In genomic region chr16:30011505-30012480, GRCh38 we compare ENCODE assay signal across 8 cellular contexts. TPM values are rescaled to one million over a fixed set of nuclear protein-coding genes. Genes with fewer than 3 reads are reported as not detected.
DNase-seq lines count a peak whose midpoint lies in the region; ATAC-seq and TF ChIP-seq lines count a peak whose summit lies in the region.

No MANE protein-coding gene starts in this region.

- H3K27me3 ChIP-seq in iPS-18a (ENCODE audit: control insufficient read depth, insufficient read depth, low read length), result peaks cover 25% of the 10 kb centered on the region
- peaks cover 40% of the 10 kb centered on the region for H3K27me3 ChIP-seq in suprapubic skin

- POLR2A ChIA-PET in activated B cell treated with CpG ODN at 0.5 μM for 24 hours (lab: Charles Lee), result interaction anchor here (0.5 to 0.6 kb wide), 3 partner anchors 10 to 1038 kb away, joined by 3 to 4 read pairs (median 3); no protein-coding TSS in a partner anchor

- H3K4me3 ChIP-seq in iPS-18a (ENCODE audit: low read length), result peak overlapping the region; percentile 74
- peak overlapping the region; percentile 58 for H3K4me3 ChIP-seq in suprapubic skin

- no peaks in the 10 kb centered on the region for H3K9me3 Mint-ChIP-seq in activated T-cell treated with anti-CD3 and anti-CD28 coated beads, Interleukin-2, amount 50 U/mL, for 72 hours
- no peaks in the 10 kb centered on the region for H3K9me3 Mint-ChIP-seq in activated B cell treated with CpG ODN at 0.5 μM for 24 hours

- TF ChIP-seq EP300 in suprapubic skin (IDR thresholded peaks at IDR 0.05), result no peak

- CTCF ChIA-PET in activated B cell treated with CpG ODN at 0.5 μM for 24 hours (lab: Charles Lee), result no interaction called here

- no peak for TF ChIP-seq CTCF in activated B cell treated with CpG ODN at 0.5 μM for 24 hours (IDR thresholded peaks at IDR 0.05)
- no peak for TF ChIP-seq CTCF in suprapubic skin (IDR thresholded peaks at IDR 0.05)

- intact Hi-C loops in activated B cell treated with CpG ODN at 0.5 μM for 24 hours (cut with micrococcal nuclease), result no loop called here

- no peak for TF ChIP-seq POLR2A in suprapubic skin (IDR thresholded peaks at IDR 0.05)

- ATAC-seq in activated T-cell treated with anti-CD3 and anti-CD28 coated beads, Interleukin-2, amount 50 U/mL, for 72 hours (replicated peaks in 1 of 2), result peak in 1 of 2 donors; percentile 14
- no peak for ATAC-seq in activated B cell treated with CpG ODN at 0.5 μM for 24 hours (ENCODE audit: low read depth)

- H3K27me3 Mint-ChIP-seq in activated T-cell treated with anti-CD3 and anti-CD28 coated beads, Interleukin-2, amount 50 U/mL, for 72 hours (ENCODE audit: low read depth), result peaks cover 7% of the 10 kb centered on the region
- peaks cover 22% of the 10 kb centered on the region for H3K27me3 Mint-ChIP-seq in activated B cell treated with CpG ODN at 0.5 μM for 24 hours

- H3K36me3 Mint-ChIP-seq in activated T-cell treated with anti-CD3 and anti-CD28 coated beads, Interleukin-2, amount 50 U/mL, for 72 hours (ENCODE audit: insufficient read depth in 2 of 2), result peaks cover 2% of the 10 kb centered on the region in 2 donors
- H3K36me3 Mint-ChIP-seq in activated B cell treated with CpG ODN at 0.5 μM for 24 hours (ENCODE audit: low read depth), result no peaks in the 10 kb centered on the region

- H3K36me3 ChIP-seq in iPS-18a (ENCODE audit: control insufficient read depth, low read depth, low read length), result no peaks in the 10 kb centered on the region
- no peaks in the 10 kb centered on the region for H3K36me3 ChIP-seq in suprapubic skin

- no peak overlapping the region for H3K9ac ChIP-seq in iPS-18a (ENCODE audit: low read length)

- H3K27ac Mint-ChIP-seq in activated T-cell treated with anti-CD3 and anti-CD28 coated beads, Interleukin-2, amount 50 U/mL, for 72 hours, result no peak overlapping the region
- peak overlapping the region; percentile 50 for H3K27ac Mint-ChIP-seq in activated B cell treated with CpG ODN at 0.5 μM for 24 hours

- H3K27ac ChIP-seq in iPS-18a (ENCODE audit: low read length), result no peak overlapping the region
- no peak overlapping the region for H3K27ac ChIP-seq in suprapubic skin

- H3K4me1 ChIP-seq in iPS-18a (ENCODE audit: control insufficient read depth, low read depth, low read length) (peaks cover 4% of the 10 kb centered on the region), suprapubic skin (peaks cover 25% of the 10 kb centered on the region)

- peaks cover 12% of the 10 kb centered on the region for H3K4me1 Mint-ChIP-seq in activated T-cell treated with anti-CD3 and anti-CD28 coated beads, Interleukin-2, amount 50 U/mL, for 72 hours (ENCODE audit: low read depth)
- H3K4me1 Mint-ChIP-seq in activated B cell treated with CpG ODN at 0.5 μM for 24 hours, result peaks cover 13% of the 10 kb centered on the region

- H3K9me3 ChIP-seq in iPS-18a (ENCODE audit: control insufficient read depth, low read depth, low read length) (no peaks in the 10 kb centered on the region), suprapubic skin (no peaks in the 10 kb centered on the region)

- WGBS in suprapubic skin, result 21% methylated on average over 22 of the region's 49 CpGs

- DNase-seq in activated T-cell treated with anti-CD3 and anti-CD28 coated beads, Interleukin-2, amount 50 U/mL, for 72 hours, result no peak
- no peak for DNase-seq in activated T-cell treated with anti-CD3 and anti-CD28 coated beads, Interleukin-2, amount 50 U/mL, for 1 hour
- no peak for DNase-seq in activated B cell treated with CpG ODN at 0.5 μM for 24 hours
- no peak for DNase-seq in suprapubic skin (ENCODE audit: low spot score in 2 of 2)
- no peak for DNase-seq in AML-193 (lab: John Stamatoyannopoulos, UW)
- DNase-seq in AG20443 (ENCODE audit: low spot score), result no peak
- no peak for DNase-seq in OCI-M2 (lab: John Stamatoyannopoulos, UW; ENCODE audit: unreplicated experiment)

- peak overlapping the region; percentile 80 to 81 for H3K4me3 Mint-ChIP-seq in activated T-cell treated with anti-CD3 and anti-CD28 coated beads, Interleukin-2, amount 50 U/mL, for 72 hours
- peak overlapping the region; percentile 75 for H3K4me3 Mint-ChIP-seq in activated B cell treated with CpG ODN at 0.5 μM for 24 hours

RNA-seq across cellular contexts. Expression of gene DOC2A, which starts 1.0 kb away (rescaled TPM):
- under 1 TPM in 1 of 2 donors, not detected in 1; 0.43 TPM for total RNA-seq in activated T-cell treated with anti-CD3 and anti-CD28 coated beads, Interleukin-2, amount 50 U/mL, for 72 hours
- total RNA-seq in activated B cell treated with CpG ODN at 0.5 μM for 24 hours, result not detected in 2 replicates
- under 1 TPM in 1 of 4 donors, not detected in 3; 0.42 TPM for total RNA-seq in suprapubic skin

RNA-seq across cellular contexts. Expression of gene C16orf92, which starts 11.2 kb away (rescaled TPM):
- total RNA-seq in activated T-cell treated with anti-CD3 and anti-CD28 coated beads, Interleukin-2, amount 50 U/mL, for 72 hours, result not detected
- total RNA-seq in activated B cell treated with CpG ODN at 0.5 μM for 24 hours (not detected in 2 replicates), suprapubic skin (not detected)

RNA-seq across cellular contexts. Expression of gene INO80E, which starts 15.8 kb away (rescaled TPM):
- total RNA-seq in activated T-cell treated with anti-CD3 and anti-CD28 coated beads, Interleukin-2, amount 50 U/mL, for 72 hours, result 100 to 1,000 TPM in 1 of 2 donors, 10 to 100 TPM in 1; 98.5 to 116 TPM
- 83.5 and 93.6 TPM in 2 replicates for total RNA-seq in activated B cell treated with CpG ODN at 0.5 μM for 24 hours
- 10 to 100 TPM; 48.2 to 58.7 (median 51.0) TPM for total RNA-seq in suprapubic skin

RNA-seq across cellular contexts. Expression of gene HIRIP3, which starts 16.4 kb away (rescaled TPM):
- 10 to 100 TPM; 38.8 to 45.8 TPM for total RNA-seq in activated T-cell treated with anti-CD3 and anti-CD28 coated beads, Interleukin-2, amount 50 U/mL, for 72 hours
- total RNA-seq in activated B cell treated with CpG ODN at 0.5 μM for 24 hours, result 10.5 and 14.2 TPM in 2 replicates
- total RNA-seq in suprapubic skin, result 10 to 100 TPM; 14.6 to 29.3 (median 21.7) TPM

RNA-seq across cellular contexts. Expression of gene TLCD3B, which starts 19.3 kb away (rescaled TPM):
- 1 to 10 TPM; 4.5 to 6.9 TPM for total RNA-seq in activated T-cell treated with anti-CD3 and anti-CD28 coated beads, Interleukin-2, amount 50 U/mL, for 72 hours
- total RNA-seq in activated B cell treated with CpG ODN at 0.5 μM for 24 hours (not detected in 2 replicates), suprapubic skin (1 to 10 TPM in 1 of 4 donors, under 1 TPM in 1, not detected in 2; 0.81 to 1.4 TPM)
